In genomic region chr9:131815971-131816873, GRCh38 we compare ENCODE assay signal across 15 cellular contexts.
DNase-seq lines count a peak whose midpoint lies in the region; ATAC-seq and TF ChIP-seq lines count a peak whose summit lies in the region.
"Had no signal": no experiment of that assay in that cellular context is flagged by ENCODE, and none has a peak within 500 bp of the region (broad histone marks: within the 10 kb centered on the region; RNA-seq: fewer than 3 reads in every experiment).

No MANE protein-coding gene starts in this region.

- peaks cover 6% of the 10 kb centered on the region for H3K4me1 Mint-ChIP-seq in HFFc6 (ENCODE audit: low read depth)

- no peak overlapping the region for H3K27ac Mint-ChIP-seq in HFFc6
- no peak overlapping the region for H3K27ac Mint-ChIP-seq in activated naive CD4-positive, alpha-beta T cell treated with anti-CD3 and anti-CD28 coated beads, Interleukin-2, amount 50 U/mL, for 72 hours
- H3K27ac Mint-ChIP-seq: activated CD8-positive, alpha-beta T cell treated with anti-CD3 and anti-CD28 coated beads, Interleukin-2, amount 10 ng/mL, durations not matched to agents 7 days and 5 days; mesothelial cell of epicardium had no signal

- no peak for TF ChIP-seq POLR2A in NB4 (IDR thresholded peaks at IDR 0.05; ENCODE audit: extremely low read depth, insufficient read length)

- intact Hi-C loops in head of caudate nucleus (cut with DNase I), result no loop called here

- no peaks in the 10 kb centered on the region for H3K9me3 Mint-ChIP-seq in HFFc6
- no peaks in the 10 kb centered on the region for H3K9me3 Mint-ChIP-seq in activated naive CD4-positive, alpha-beta T cell treated with anti-CD3 and anti-CD28 coated beads, Interleukin-2, amount 50 U/mL, for 72 hours
- H3K9me3 Mint-ChIP-seq: mesothelial cell of epicardium had no signal

- DNase-seq in DMS79 treated with DMSO at 0.1 percent for 48 hours (lab: John Stamatoyannopoulos, UW), result peak; percentile 84
- DNase-seq in NB4 (ENCODE audit: low read depth), result peak; percentile 24
- DNase-seq in RPMI8226, result peak; percentile 48
- peak in 33 of 42 donors; percentile 13 to 78 (median 42) for DNase-seq in head of caudate nucleus
- DNase-seq in HFFc6, result no peak
- DNase-seq in activated naive CD4-positive, alpha-beta T cell treated with anti-CD3 and anti-CD28 coated beads, Interleukin-2, amount 50 U/mL, for 72 hours (ENCODE audit: low spot score in 2 of 2), result no peak
- DNase-seq: activated CD8-positive, alpha-beta T cell treated with anti-CD3 and anti-CD28 coated beads, Interleukin-2, amount 10 ng/mL, durations not matched to agents 7 days and 5 days; BE2C; glutamatergic neuron; islet precursor cell; stimulated activated naive CD4-positive, alpha-beta T cell treated with Interleukin-2 at 50 U/mL for 16 hours had no signal

- no peaks in the 10 kb centered on the region for H3K36me3 Mint-ChIP-seq in HFFc6 (ENCODE audit: low read depth)
- no peaks in the 10 kb centered on the region for H3K36me3 Mint-ChIP-seq in activated naive CD4-positive, alpha-beta T cell treated with anti-CD3 and anti-CD28 coated beads, Interleukin-2, amount 50 U/mL, for 72 hours
- H3K36me3 Mint-ChIP-seq: mesothelial cell of epicardium had no signal

- H3K4me3 Mint-ChIP-seq in HFFc6, result no peak overlapping the region
- H3K4me3 Mint-ChIP-seq: activated CD8-positive, alpha-beta T cell treated with anti-CD3 and anti-CD28 coated beads, Interleukin-2, amount 10 ng/mL, durations not matched to agents 7 days and 5 days; mesothelial cell of epicardium had no signal

- TF ChIP-seq CTCF in NB4 (IDR thresholded peaks at IDR 0.05; ENCODE audit: low read depth, low read length), result no peak
- TF ChIP-seq CTCF in HFFc6 (IDR thresholded peaks at IDR 0.05), result no peak

- no peak overlapping the region for H3K4me3 ChIP-seq in NB4 (ENCODE audit: low read depth, low read length)
- H3K4me3 ChIP-seq: skin epidermis had no signal

- H3K27me3 Mint-ChIP-seq in HFFc6 (ENCODE audit: insufficient read depth), result peaks cover 48% of the 10 kb centered on the region

- no peak for ATAC-seq in GM21423 (IDR thresholded peaks at IDR 0.05; ENCODE audit: unreplicated experiment)
- ATAC-seq in HG03469 (IDR thresholded peaks at IDR 0.05; ENCODE audit: unreplicated experiment), result no peak
- no peak for ATAC-seq in activated naive CD4-positive, alpha-beta T cell treated with anti-CD3 and anti-CD28 coated beads, Interleukin-2, amount 50 U/mL, for 72 hours
- ATAC-seq: activated CD8-positive, alpha-beta T cell treated with anti-CD3 and anti-CD28 coated beads, Interleukin-2, amount 10 ng/mL, durations not matched to agents 7 days and 5 days had no signal

Comparison
In these comparisons a context has a peak if more than half of its experiments do, and no peak if none do; other contexts are left out.
1. DNase-seq: peak in DMS79 treated with DMSO at 0.1 percent for 48 hours (single experiment), NB4 (single experiment), RPMI8226 (single experiment) and head of caudate nucleus (33 of 42); none in HFFc6 (single experiment) and activated naive CD4-positive, alpha-beta T cell treated with anti-CD3 and anti-CD28 coated beads, Interleukin-2, amount 50 U/mL, for 72 hours (0 of 2).